8 cellular contexts compared by ENCODE assay signal in genomic region chr16:27549857-27550581, GRCh38. TPM values are rescaled to one million over a fixed set of nuclear protein-coding genes. Genes with fewer than 3 reads are reported as not detected.
A peak's percentile ranks its signal among the peaks of the same experiment; 100 is the strongest.
DNase-seq lines count a peak whose midpoint lies in the region; ATAC-seq and TF ChIP-seq lines count a peak whose summit lies in the region.

A gene with protein sequence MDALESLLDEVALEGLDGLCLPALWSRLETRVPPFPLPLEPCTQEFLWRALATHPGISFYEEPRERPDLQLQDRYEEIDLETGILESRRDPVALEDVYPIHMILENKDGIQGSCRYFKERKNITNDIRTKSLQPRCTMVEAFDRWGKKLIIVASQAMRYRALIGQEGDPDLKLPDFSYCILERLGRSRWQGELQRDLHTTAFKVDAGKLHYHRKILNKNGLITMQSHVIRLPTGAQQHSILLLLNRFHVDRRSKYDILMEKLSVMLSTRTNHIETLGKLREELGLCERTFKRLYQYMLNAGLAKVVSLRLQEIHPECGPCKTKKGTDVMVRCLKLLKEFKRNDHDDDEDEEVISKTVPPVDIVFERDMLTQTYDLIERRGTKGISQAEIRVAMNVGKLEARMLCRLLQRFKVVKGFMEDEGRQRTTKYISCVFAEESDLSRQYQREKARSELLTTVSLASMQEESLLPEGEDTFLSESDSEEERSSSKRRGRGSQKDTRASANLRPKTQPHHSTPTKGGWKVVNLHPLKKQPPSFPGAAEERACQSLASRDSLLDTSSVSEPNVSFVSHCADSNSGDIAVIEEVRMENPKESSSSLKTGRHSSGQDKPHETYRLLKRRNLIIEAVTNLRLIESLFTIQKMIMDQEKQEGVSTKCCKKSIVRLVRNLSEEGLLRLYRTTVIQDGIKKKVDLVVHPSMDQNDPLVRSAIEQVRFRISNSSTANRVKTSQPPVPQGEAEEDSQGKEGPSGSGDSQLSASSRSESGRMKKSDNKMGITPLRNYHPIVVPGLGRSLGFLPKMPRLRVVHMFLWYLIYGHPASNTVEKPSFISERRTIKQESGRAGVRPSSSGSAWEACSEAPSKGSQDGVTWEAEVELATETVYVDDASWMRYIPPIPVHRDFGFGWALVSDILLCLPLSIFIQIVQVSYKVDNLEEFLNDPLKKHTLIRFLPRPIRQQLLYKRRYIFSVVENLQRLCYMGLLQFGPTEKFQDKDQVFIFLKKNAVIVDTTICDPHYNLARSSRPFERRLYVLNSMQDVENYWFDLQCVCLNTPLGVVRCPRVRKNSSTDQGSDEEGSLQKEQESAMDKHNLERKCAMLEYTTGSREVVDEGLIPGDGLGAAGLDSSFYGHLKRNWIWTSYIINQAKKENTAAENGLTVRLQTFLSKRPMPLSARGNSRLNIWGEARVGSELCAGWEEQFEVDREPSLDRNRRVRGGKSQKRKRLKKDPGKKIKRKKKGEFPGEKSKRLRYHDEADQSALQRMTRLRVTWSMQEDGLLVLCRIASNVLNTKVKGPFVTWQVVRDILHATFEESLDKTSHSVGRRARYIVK (N-terminal part only) (minus strand): TSS chr16:27549913. CDS start chr16:27549890, 23 bp downstream.
Gene KATNIP (plus strand): TSS chr16:27550144. CDS start chr16:27550171, 27 bp downstream.

- peaks cover 1% of the 10 kb centered on the region for H3K27me3 Mint-ChIP-seq in activated CD4-positive, alpha-beta T cell treated with anti-CD3 and anti-CD28 coated beads, Interleukin-2, amount 10 ng/mL, durations not matched to agents 24 days and 14 days

- TF ChIP-seq CTCF in BJ (IDR thresholded peaks at IDR 0.05; ENCODE audit: insufficient read depth, low read depth, low read length): no peak
- no peak for TF ChIP-seq CTCF in coronary artery (IDR thresholded peaks at IDR 0.05)

- H3K36me3 Mint-ChIP-seq in activated CD4-positive, alpha-beta T cell treated with anti-CD3 and anti-CD28 coated beads, Interleukin-2, amount 10 ng/mL, durations not matched to agents 24 days and 14 days (ENCODE audit: low read depth): peaks cover 20% of the 10 kb centered on the region

- DNase-seq in BJ (ENCODE audit: low read depth) (peak; percentile 88), NCI-H526 treated with DMSO at 0.1 percent for 48 hours (lab: John Stamatoyannopoulos, UW) (peak; percentile 95), coronary artery (ENCODE audit: low spot score) (peak; percentile 100), left lobe of liver (ENCODE audit: low spot score) (peak; percentile 100)
- peak; percentile 100 for DNase-seq in activated CD4-positive, alpha-beta T cell treated with anti-CD3 and anti-CD28 coated beads, Interleukin-2, amount 10 ng/mL, durations not matched to agents 24 days and 14 days
- DNase-seq in stimulated activated CD4-positive, alpha-beta T cell treated with anti-CD3 and anti-CD28 coated beads, Interleukin-2, amount 100 ng/mL, for 4 hours (ENCODE audit: low read depth): peak; percentile 100

- CTCF ChIA-PET in BJ (lab: Yijun Ruan, JAX): interaction anchor here (0.6 to 1.0 kb wide), 3 partner anchors 29 to 67 kb away, joined by 3 to 4 read pairs (median 3); no protein-coding TSS in a partner anchor

- no peaks in the 10 kb centered on the region for H3K27me3 ChIP-seq in BJ (ENCODE audit: control insufficient read depth, insufficient read depth, low read length)

- POLR2A ChIA-PET in BJ (lab: Charles Lee): interaction anchor here (0.7 kb wide), 1 partner anchor 647 kb away, joined by 4 read pairs; no protein-coding TSS in a partner anchor

- ATAC-seq in GM19324 (IDR thresholded peaks at IDR 0.05; ENCODE audit: low FRiP score, unreplicated experiment): peak; percentile 98
- ATAC-seq in HG03469 (IDR thresholded peaks at IDR 0.05; ENCODE audit: unreplicated experiment): peak; percentile 91
- ATAC-seq in left lobe of liver: peak; percentile 99

- peak within 1 kb of the TSS; percentile 89 for H3K27ac Mint-ChIP-seq in activated CD4-positive, alpha-beta T cell treated with anti-CD3 and anti-CD28 coated beads, Interleukin-2, amount 10 ng/mL, durations not matched to agents 24 days and 14 days

- H3K4me3 ChIP-seq in BJ (ENCODE audit: low read depth, low read length) (peak within 1 kb of the TSS; percentile 82), coronary artery (peak within 1 kb of the TSS; percentile 88)

- H3K4me3 Mint-ChIP-seq in activated CD4-positive, alpha-beta T cell treated with anti-CD3 and anti-CD28 coated beads, Interleukin-2, amount 10 ng/mL, durations not matched to agents 24 days and 14 days: peak within 1 kb of the TSS; percentile 92

- H3K36me3 ChIP-seq in BJ (ENCODE audit: control insufficient read depth, insufficient read depth, low read length): no peaks in the 10 kb centered on the region; the same call in 1 of the 2 replicates

- intact Hi-C loops in activated CD4-positive, alpha-beta T cell treated with anti-CD3 and anti-CD28 coated beads, Interleukin-2, amount 10 ng/mL, durations not matched to agents 24 days and 14 days (cut with micrococcal nuclease): loop anchor here (1.0 to 10.0 kb wide), 2 partner anchors 28 to 345 kb away; partner anchors contain the start of gene KDM8

- no peaks in the 10 kb centered on the region for H3K9me3 Mint-ChIP-seq in activated CD4-positive, alpha-beta T cell treated with anti-CD3 and anti-CD28 coated beads, Interleukin-2, amount 10 ng/mL, durations not matched to agents 24 days and 14 days

- H3K4me1 Mint-ChIP-seq in activated CD4-positive, alpha-beta T cell treated with anti-CD3 and anti-CD28 coated beads, Interleukin-2, amount 10 ng/mL, durations not matched to agents 24 days and 14 days: peaks cover 35% of the 10 kb centered on the region

- H3K27ac ChIP-seq in coronary artery: peak within 1 kb of the TSS; percentile 56 to 86

RNA-seq across cellular contexts. Expression of the first gene that starts in this region (rescaled TPM):
- 22.8 and 35.8 TPM in 2 replicates for polyA plus RNA-seq in BJ (2011; rRNA removed)
- 59.6 and 72.5 TPM in 2 replicates for polyA minus RNA-seq in BJ (2011; rRNA and poly(A)+ RNA removed)
- 54.3 and 56.5 TPM in 2 replicates for total RNA-seq in activated CD4-positive, alpha-beta T cell treated with anti-CD3 and anti-CD28 coated beads, Interleukin-2, amount 10 ng/mL, durations not matched to agents 24 days and 14 days
- 34.2 TPM for total RNA-seq in left lobe of liver

RNA-seq across cellular contexts. Expression of gene KATNIP, which starts in this region (rescaled TPM):
- polyA plus RNA-seq in BJ (2011; rRNA removed): 16.9 and 18.8 TPM in 2 replicates
- 21.1 and 24.8 TPM in 2 replicates for polyA minus RNA-seq in BJ (2011; rRNA and poly(A)+ RNA removed)
- 17.5 and 18.0 TPM in 2 replicates for total RNA-seq in activated CD4-positive, alpha-beta T cell treated with anti-CD3 and anti-CD28 coated beads, Interleukin-2, amount 10 ng/mL, durations not matched to agents 24 days and 14 days
- total RNA-seq in left lobe of liver: 7.1 TPM

Comparison
In these comparisons a context has a peak if more than half of its experiments do, and no peak if none do; other contexts are left out.
1. Peak in every context shown above with its lines: DNase-seq, ATAC-seq, H3K4me3 ChIP-seq and H3K27ac ChIP-seq.